9 cellular contexts compared by ENCODE assay signal in genomic region chr16:1078579-1079021, GRCh38. TPM values are rescaled to one million over a fixed set of nuclear protein-coding genes. Genes with fewer than 3 reads are reported as not detected.
DNase-seq lines count a peak whose midpoint lies in the region; ATAC-seq and TF ChIP-seq lines count a peak whose summit lies in the region.
"Had no signal": no experiment of that assay in that cellular context is flagged by ENCODE, and none has a peak within 500 bp of the region (broad histone marks: within the 10 kb centered on the region; RNA-seq: fewer than 3 reads in every experiment).

No MANE protein-coding gene starts in this region.

- peaks cover 0 to 77% (median 58%) of the 10 kb centered on the region in 4 donors for H3K4me1 ChIP-seq in tibial artery

- H3K27ac ChIP-seq in tibial artery = peak overlapping the region; percentile 14 to 36

- TF ChIP-seq CTCF in fibroblast of the aortic adventitia (IDR thresholded peaks at IDR 0.05; ENCODE audit: insufficient read depth, low read length) (no peak), tibial artery (IDR thresholded peaks at IDR 0.05) (no peak)

- no peak for TF ChIP-seq EP300 in Ishikawa (IDR thresholded peaks at IDR 0.05; ENCODE audit: borderline replicate concordance)

- no peak for ATAC-seq in GM21526 (IDR thresholded peaks at IDR 0.05; ENCODE audit: low FRiP score, unreplicated experiment)

- H3K4me3 ChIP-seq in fibroblast of the aortic adventitia (ENCODE audit: low read depth, low read length) (no peak overlapping the region), tibial artery (peak overlapping the region; percentile 5 to 33)

- peaks cover 0 to 3% (median 0%) of the 10 kb centered on the region in 3 donors for H3K9me3 ChIP-seq in tibial artery

- H3K27me3 ChIP-seq in tibial artery = peaks cover 4 to 88% of the 10 kb centered on the region in 2 donors

- no peaks in the 10 kb centered on the region for H3K36me3 ChIP-seq in tibial artery

- TF ChIP-seq RAD21 in Ishikawa (IDR thresholded peaks at IDR 0.05; ENCODE audit: low read depth) = no peak

- intact Hi-C loops in tibial artery (cut with DNase I; ENCODE audit: low total_unique reads) = no loop called here

- DNase-seq in RPMI7951 (ENCODE audit: low read depth) = peak; percentile 15
- peak; percentile 59 for DNase-seq in fibroblast of the aortic adventitia (ENCODE audit: low read depth)
- peak; percentile 65 to 93 for DNase-seq in tibial artery
- DNase-seq in Ammon's horn (ENCODE audit: low spot score) = no peak
- DNase-seq in stimulated activated naive CD4-positive, alpha-beta T cell treated with Interleukin-2 at 50 U/mL for 16 hours (lab: John Stamatoyannopoulos, UW) = no peak
- no peak for DNase-seq in stimulated activated CD4-positive, alpha-beta T cell treated with anti-CD3 and anti-CD28 coated beads, Interleukin-12 subunit alpha, Interleukin-12 subunit beta, amount 100 ng/mL, for 4 hours
- DNase-seq: activated CD8-positive, alpha-beta memory T cell treated with anti-CD3 and anti-CD28 coated beads, Interleukin-2, amount 50 U/mL, for 48 hours had no signal

TF ChIP-seq in Ishikawa, 13 proteins besides CTCF, POLR2A, EP300 and RAD21:
- TF ChIP-seq NFIC (IDR thresholded peaks at IDR 0.05) (0 out of 2 replicates have a peak, but pooled peaks have one; percentile 7), TCF12 (IDR thresholded peaks at IDR 0.05; ENCODE audit: low read depth) (no peak)

RNA-seq across cellular contexts. Expression of gene SSTR5, which starts 6.1 kb away (rescaled TPM):
- not detected in 2 replicates for total RNA-seq in RPMI7951 (2014; rRNA removed; shearing (Covaris generic))
- not detected in 2 replicates for total RNA-seq in fibroblast of the aortic adventitia (ENCODE audit: low replicate concordance)

RNA-seq across cellular contexts. Expression of gene C1QTNF8, which starts 17.4 kb away (rescaled TPM):
- not detected in 2 replicates for total RNA-seq in RPMI7951 (2014; rRNA removed; shearing (Covaris generic))
- not detected in 2 replicates for total RNA-seq in fibroblast of the aortic adventitia (ENCODE audit: low replicate concordance)

Comparison
In these comparisons a context has a peak if more than half of its experiments do, and no peak if none do; other contexts are left out.
1. DNase-seq: peak in RPMI7951 (single experiment), fibroblast of the aortic adventitia (single experiment) and tibial artery (2 of 2); none in Ammon's horn (single experiment), stimulated activated naive CD4-positive, alpha-beta T cell treated with Interleukin-2 at 50 U/mL for 16 hours (single experiment) and stimulated activated CD4-positive, alpha-beta T cell treated with anti-CD3 and anti-CD28 coated beads, Interleukin-12 subunit alpha, Interleukin-12 subunit beta, amount 100 ng/mL, for 4 hours (single experiment).